Comparison of ENCODE assay signal across 31 cellular contexts in the genomic region with DNA sequence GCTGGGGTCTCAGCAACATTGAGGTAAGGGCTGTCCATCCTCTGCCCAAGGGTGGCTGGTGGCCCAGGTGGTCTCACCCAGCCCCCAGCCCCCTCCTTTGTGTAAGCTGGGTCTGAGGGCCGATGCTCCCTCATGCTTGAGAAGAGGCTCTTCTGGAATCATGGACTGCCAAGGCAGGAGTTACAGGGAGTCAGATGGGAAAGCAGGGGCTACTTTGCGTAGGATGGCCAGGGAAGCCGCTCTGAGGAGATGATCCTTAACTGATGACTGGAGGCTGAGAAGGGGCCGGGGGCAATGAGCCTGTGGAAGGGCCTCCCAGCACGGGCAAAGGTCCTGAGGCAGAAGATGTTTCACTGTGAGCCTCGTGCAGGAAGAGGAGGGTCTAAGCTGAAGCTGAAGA. TPM values are rescaled to one million over a fixed set of nuclear protein-coding genes. Genes with fewer than 3 reads are reported as not detected.
"Had no signal": no experiment of that assay in that cellular context is flagged by ENCODE, and none has a peak within 500 bp of the region (broad histone marks: within the 10 kb centered on the region; RNA-seq: fewer than 3 reads in every experiment).

No MANE protein-coding gene starts in this region.

- H3K4me1 ChIP-seq: stomach, suprapubic skin, testis, thyroid gland, tibial artery, tibial nerve, transverse colon, upper lobe of left lung, uterus, vagina had no signal

- H3K9me3 Mint-ChIP-seq: type B pancreatic cell had no signal

- H3K27me3 ChIP-seq: suprapubic skin, testis, thyroid gland, tibial nerve, upper lobe of left lung, uterus, vagina had no signal

- ATAC-seq: stimulated activated effector memory CD8-positive, alpha-beta T cell treated with anti-CD3 and anti-CD28 coated beads, Interleukin-12 subunit alpha, Interleukin-12 subunit beta, amount 100 ng/mL, for 72 hours; stimulated activated memory B cell treated with anti-CD40 and anti-IgM and Interleukin-4, amounts not matched to agents 10 μg/mL and 1 μg/mL and 100 μg/mL, for 72 hours; stimulated activated naive B cell treated with anti-CD40 and anti-IgM and Interleukin-4, amounts not matched to agents 10 μg/mL and 1 μg/mL and 100 μg/mL, for 72 hours; stimulated activated naive CD8-positive, alpha-beta T cell treated with anti-CD3 and anti-CD28 coated beads, Interleukin-15, amount 100 ng/mL, for 72 hours; stimulated activated naive CD8-positive, alpha-beta T cell treated with anti-CD3 and anti-CD28 coated beads, Interleukin-15, Interleukin-2, amounts not matched to agents 100 U/mL and 50 U/mL, for 24 hours had no signal

- H3K4me3 ChIP-seq: stomach, suprapubic skin, testis, thoracic aorta, thyroid gland, tibial artery, tibial nerve, transverse colon, upper lobe of left lung, uterus, vagina had no signal

- H3K27ac ChIP-seq: stomach, suprapubic skin, testis, thoracic aorta, thyroid gland, tibial artery, tibial nerve, transverse colon, upper lobe of left lung, uterus, vagina had no signal

- H3K4me3 Mint-ChIP-seq: stimulated activated effector memory CD8-positive, alpha-beta T cell treated with anti-CD3 and anti-CD28 coated beads, Interleukin-12 subunit alpha, Interleukin-12 subunit beta, amount 100 ng/mL, for 72 hours; stimulated activated memory B cell treated with anti-CD40 and anti-IgM and Interleukin-4, amounts not matched to agents 10 μg/mL and 1 μg/mL and 100 μg/mL, for 72 hours; stimulated activated naive B cell treated with anti-CD40 and anti-IgM and Interleukin-4, amounts not matched to agents 10 μg/mL and 1 μg/mL and 100 μg/mL, for 72 hours; stimulated activated naive CD8-positive, alpha-beta T cell treated with anti-CD3 and anti-CD28 coated beads, Interleukin-15, amount 100 ng/mL, for 72 hours; stimulated activated naive CD8-positive, alpha-beta T cell treated with anti-CD3 and anti-CD28 coated beads, Interleukin-15, Interleukin-2, amounts not matched to agents 100 ng/mL and 50 ng/mL, for 24 hours; type B pancreatic cell had no signal

- H3K36me3 Mint-ChIP-seq: stimulated activated effector memory CD8-positive, alpha-beta T cell treated with anti-CD3 and anti-CD28 coated beads, Interleukin-12 subunit alpha, Interleukin-12 subunit beta, amount 100 ng/mL, for 72 hours; stimulated activated memory B cell treated with anti-CD40 and anti-IgM and Interleukin-4, amounts not matched to agents 10 μg/mL and 1 μg/mL and 100 μg/mL, for 72 hours; stimulated activated naive B cell treated with anti-CD40 and anti-IgM and Interleukin-4, amounts not matched to agents 10 μg/mL and 1 μg/mL and 100 μg/mL, for 72 hours; type B pancreatic cell had no signal

- H3K9me3 ChIP-seq: stomach, suprapubic skin, testis, thoracic aorta, thyroid gland, transverse colon, upper lobe of left lung, uterus, vagina had no signal

- H3K4me1 Mint-ChIP-seq: stimulated activated effector memory CD8-positive, alpha-beta T cell treated with anti-CD3 and anti-CD28 coated beads, Interleukin-12 subunit alpha, Interleukin-12 subunit beta, amount 100 ng/mL, for 72 hours; stimulated activated memory B cell treated with anti-CD40 and anti-IgM and Interleukin-4, amounts not matched to agents 10 μg/mL and 1 μg/mL and 100 μg/mL, for 72 hours; stimulated activated naive B cell treated with anti-CD40 and anti-IgM and Interleukin-4, amounts not matched to agents 10 μg/mL and 1 μg/mL and 100 μg/mL, for 72 hours; stimulated activated naive CD8-positive, alpha-beta T cell treated with anti-CD3 and anti-CD28 coated beads, Interleukin-15, amount 100 ng/mL, for 72 hours had no signal

- H3K36me3 ChIP-seq: stomach, suprapubic skin, thoracic aorta, thyroid gland, tibial artery, tibial nerve, transverse colon, upper lobe of left lung, uterus, vagina had no signal

- DNase-seq: stimulated activated CD4-positive, alpha-beta T cell treated with anti-CD3 and anti-CD28 coated beads, Interleukin-2, amount 100 ng/mL, for 48 hours; stimulated activated CD4-positive, alpha-beta T cell treated with anti-CD3 and anti-CD28 coated beads, Interleukin-4, amount 100 ng/mL, for 1 hour; stimulated activated CD4-positive, alpha-beta T cell treated with anti-CD3 and anti-CD28 coated beads, Interleukin-4, amount 100 ng/mL, for 24 hours; stimulated activated CD4-positive, alpha-beta T cell treated with anti-CD3 and anti-CD28 coated beads, Interleukin-4, amount 100 ng/mL, for 4 hours; stimulated activated CD8-positive, alpha-beta memory T cell treated with anti-CD3 and anti-CD28 coated beads, Interleukin-4, amount 100 ng/mL, for 48 hours; stimulated activated naive B cell treated with anti-CD40 and anti-IgM and Interleukin-4, amounts not matched to agents 10 μg/mL and 1 μg/mL and 100 μg/mL, for 72 hours; stimulated activated naive CD4-positive, alpha-beta T cell; stimulated activated naive CD4-positive, alpha-beta T cell treated with Interleukin-2 at 50 U/mL for 16 hours; stimulated activated naive CD8-positive, alpha-beta T cell treated with anti-CD3 and anti-CD28 coated beads, Interleukin-15, amount 100 ng/mL, for 72 hours; stimulated activated naive CD8-positive, alpha-beta T cell treated with anti-CD3 and anti-CD28 coated beads, Interleukin-15, Interleukin-2, amounts not matched to agents 100 U/mL and 50 U/mL, for 24 hours; stomach; substantia nigra; testis; thyroid gland; tibial artery; transverse colon; trophoblast cell; upper lobe of left lung; uterus had no signal

- H3K27ac Mint-ChIP-seq: stimulated activated effector memory CD8-positive, alpha-beta T cell treated with anti-CD3 and anti-CD28 coated beads, Interleukin-12 subunit alpha, Interleukin-12 subunit beta, amount 100 ng/mL, for 72 hours; stimulated activated memory B cell treated with anti-CD40 and anti-IgM and Interleukin-4, amounts not matched to agents 10 μg/mL and 1 μg/mL and 100 μg/mL, for 72 hours; stimulated activated naive B cell treated with anti-CD40 and anti-IgM and Interleukin-4, amounts not matched to agents 10 μg/mL and 1 μg/mL and 100 μg/mL, for 72 hours; stimulated activated naive CD8-positive, alpha-beta T cell treated with anti-CD3 and anti-CD28 coated beads, Interleukin-15, Interleukin-2, amounts not matched to agents 100 ng/mL and 50 ng/mL, for 24 hours; type B pancreatic cell had no signal

RNA-seq across cellular contexts. Expression of a gene that starts 23.7 kb away (rescaled TPM):
- total RNA-seq: stomach, subcutaneous adipose tissue, suprapubic skin, temporal lobe, thoracic aorta, thyroid gland, tibial nerve, transverse colon, upper lobe of left lung, ureter, urinary bladder, uterus, vagina had no signal
- polyA plus RNA-seq: urinary bladder had no signal
